Comparison of ENCODE assay signal across 17 cellular contexts in the genomic region with DNA sequence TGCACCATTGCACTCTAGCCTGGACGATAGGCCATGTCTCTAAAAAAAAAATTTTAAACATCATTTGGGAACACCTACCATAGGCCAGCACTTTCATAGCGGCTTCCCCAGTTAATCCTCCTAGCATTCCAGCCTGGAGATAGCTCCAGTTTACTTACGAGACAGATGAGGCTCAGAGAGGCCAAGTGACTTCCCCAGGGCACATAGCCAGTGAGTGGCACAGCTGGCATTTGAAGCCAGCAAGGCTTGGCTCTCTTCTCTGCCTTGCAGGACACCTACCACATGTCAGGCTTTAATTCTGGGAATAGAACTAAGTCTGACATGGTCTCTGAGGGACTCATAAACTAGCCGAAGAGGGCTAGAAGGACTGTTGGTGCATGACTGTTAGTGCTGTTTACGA. TPM values are rescaled to one million over a fixed set of nuclear protein-coding genes. Genes with fewer than 3 reads are reported as not detected.
DNase-seq lines count a peak whose midpoint lies in the region; ATAC-seq, FAIRE-seq and TF ChIP-seq lines count a peak whose summit lies in the region.
"Had no signal": no experiment of that assay in that cellular context is flagged by ENCODE, and none has a peak within 500 bp of the region (broad histone marks: within the 10 kb centered on the region; RNA-seq: fewer than 3 reads in every experiment).

No MANE protein-coding gene starts in this region.

- intact Hi-C loops in right lobe of liver (cut with DNase I) (no loop called here), HepG2 (cut with micrococcal nuclease; ENCODE audit: unreplicated experiment) (no loop called here)

- H3K27me3 ChIP-seq in right lobe of liver (no peaks in the 10 kb centered on the region), HepG2 (ENCODE audit: control insufficient read depth in 1 of 2, insufficient read depth in 2 of 2, low read length in 2 of 2) (no peaks in the 10 kb centered on the region), neural progenitor cell (no peaks in the 10 kb centered on the region), GM23248 (replicated peaks; ENCODE audit: insufficient read depth) (no peaks in the 10 kb centered on the region)
- H3K27me3 ChIP-seq: Peyer's patch had no signal

- POLR2A ChIA-PET in HepG2 (lab: Yijun Ruan, JAX) = interaction anchor here (1.1 kb wide), 1 partner anchor 32 kb away, joined by 3 read pairs; no protein-coding TSS in a partner anchor

- no peak overlapping the region for H3K4me3 ChIP-seq in right lobe of liver
- no peak overlapping the region for H3K4me3 ChIP-seq in HepG2 (replicated peaks in 1 of 3; ENCODE audit: insufficient read depth in 1 of 3, low read depth in 2 of 3, low read length in 3 of 3)
- no peak overlapping the region for H3K4me3 ChIP-seq in neural progenitor cell
- no peak overlapping the region for H3K4me3 ChIP-seq in GM23248
- H3K4me3 ChIP-seq: A549, GM12878, Peyer's patch had no signal

- CTCF ChIA-PET in HepG2 (lab: Yijun Ruan, JAX; ENCODE audit: low intra/inter-chr PET ratio, low total read pairs) = no interaction called here

- H3K4me3 Mint-ChIP-seq in neural progenitor cell = no peak overlapping the region
- H3K4me3 Mint-ChIP-seq: CD4-positive, CD25-positive, alpha-beta regulatory T cell had no signal

- H3K27ac Mint-ChIP-seq in neural progenitor cell = peak overlapping the region; percentile 8

- H3K4me1 ChIP-seq in right lobe of liver (no peaks in the 10 kb centered on the region), HepG2 (ENCODE audit: insufficient read depth, low read length) (peaks cover 9% of the 10 kb centered on the region), neural progenitor cell (peaks cover 15% of the 10 kb centered on the region), GM23248 (ENCODE audit: insufficient read depth) (peaks cover 10% of the 10 kb centered on the region)

- no peak overlapping the region for H3K4me2 ChIP-seq in HepG2 (ENCODE audit: low read depth, low read length)
- no peak overlapping the region for H3K4me2 ChIP-seq in neural progenitor cell
- H3K4me2 ChIP-seq in GM23248 (ENCODE audit: unreplicated experiment) = no peak overlapping the region
- H3K4me2 ChIP-seq: A549 had no signal

- no peak for TF ChIP-seq EP300 in HepG2 (IDR thresholded peaks at IDR 0.05; ENCODE audit: low read depth in 2 of 2, low read length in 2 of 2)
- TF ChIP-seq EP300 in HepG2 (CRISPR knock-in tag; IDR thresholded peaks at IDR 0.05; ENCODE audit: borderline replicate concordance) = no peak

- H3K9me2 ChIP-seq in GM23248 (ENCODE audit: insufficient read depth) = no peaks in the 10 kb centered on the region

- peak in 2 of 3 donors; percentile 2 to 7 for DNase-seq in right lobe of liver
- DNase-seq in HepG2 (ENCODE audit: low spot score) = no peak
- no peak for DNase-seq in neural progenitor cell (ENCODE audit: low spot score)
- DNase-seq in GM23248 = no peak
- no peak for DNase-seq in stimulated activated CD4-positive, alpha-beta T cell treated with anti-CD3 and anti-CD28 coated beads, Interleukin-4, amount 100 ng/mL, for 24 hours
- DNase-seq: CD4-positive, CD25-positive, alpha-beta regulatory T cell; DMS53; NCI-H1417; NCI-H2029; NCI-H510A treated with DMSO at 0.1 percent for 48 hours; Peyer's patch; Right ventricle myocardium superior had no signal

- TF ChIP-seq POLR2A in right lobe of liver (IDR thresholded peaks at IDR 0.05) = no peak
- no peak for TF ChIP-seq POLR2A in HepG2 (IDR thresholded peaks at IDR 0.05; ENCODE audit: insufficient read depth in 1 of 2, low read depth in 2 of 2, low read length in 2 of 2)

- H3K9me3 ChIP-seq in right lobe of liver (no peaks in the 10 kb centered on the region), HepG2 (ENCODE audit: low read length) (no peaks in the 10 kb centered on the region), neural progenitor cell (ENCODE audit: low read depth) (no peaks in the 10 kb centered on the region), GM23248 (ENCODE audit: low read depth) (no peaks in the 10 kb centered on the region)
- H3K9me3 ChIP-seq: A549, Peyer's patch had no signal

- H3K9ac ChIP-seq in HepG2 (ENCODE audit: insufficient read depth, low read depth, low read length) = no peak overlapping the region
- H3K9ac ChIP-seq in neural progenitor cell = no peak overlapping the region
- no peak overlapping the region for H3K9ac ChIP-seq in GM23248

- H3K4me1 Mint-ChIP-seq in neural progenitor cell = peaks cover 17% of the 10 kb centered on the region

- no peak for TF ChIP-seq RAD21 in HepG2 (CRISPR knock-in tag; IDR thresholded peaks at IDR 0.05)

- no peaks in the 10 kb centered on the region for H3K9me3 Mint-ChIP-seq in neural progenitor cell
- H3K9me3 Mint-ChIP-seq: CD4-positive, CD25-positive, alpha-beta regulatory T cell had no signal

- BruUV-seq in HepG2 (replicated peaks; lab: Mats Ljungman, UMichigan) = no TSS peak

- no peak for FAIRE-seq in HepG2 (lab: Jason Lieb, UNC)
- FAIRE-seq: A549, GM12878, GM19239 had no signal

- H3K27ac ChIP-seq in right lobe of liver (no peak overlapping the region), HepG2 (ENCODE audit: extremely low read length, insufficient read depth, low read length) (no peak overlapping the region), neural progenitor cell (no peak overlapping the region), GM23248 (no peak overlapping the region)
- H3K27ac ChIP-seq: A549 had no signal

- no peak for ATAC-seq in right lobe of liver
- no peak for ATAC-seq in HepG2
- ATAC-seq in HG03175 (IDR thresholded peaks at IDR 0.05; ENCODE audit: unreplicated experiment) = no peak
- ATAC-seq: A549, GM12878, HCT116 had no signal

- peaks cover 0 to 55% (median 19%) of the 10 kb centered on the region in 4 donors for H3K36me3 ChIP-seq in right lobe of liver
- peaks cover 4 to 11% of the 10 kb centered on the region in 2 experiments; a peak in 3 of 5 replicates for H3K36me3 ChIP-seq in HepG2 (replicated peaks in 1 of 2; ENCODE audit: control insufficient read depth in 1 of 2, insufficient read depth in 2 of 2, low read length in 2 of 2)
- no peaks in the 10 kb centered on the region for H3K36me3 ChIP-seq in neural progenitor cell
- no peaks in the 10 kb centered on the region for H3K36me3 ChIP-seq in GM23248 (ENCODE audit: low read depth)

- in situ Hi-C loops in HepG2 (cut with HindIII; ENCODE audit: extremely low pct_ligation_motif_present, low pct_unique_long_range_greater_than_20kb) (no loop called here), GM23248 (cut with MboI) (no loop called here)

- H3K36me3 Mint-ChIP-seq in neural progenitor cell = peaks cover 10% of the 10 kb centered on the region

- H3K79me2 ChIP-seq in HepG2 (ENCODE audit: insufficient read depth, low read length) = no peaks in the 10 kb centered on the region
- H3K79me2 ChIP-seq in neural progenitor cell (ENCODE audit: low read depth) = no peaks in the 10 kb centered on the region
- H3K79me2 ChIP-seq in GM23248 (ENCODE audit: insufficient read depth) = peaks cover 20% of the 10 kb centered on the region

- H3F3A ChIP-seq in neural progenitor cell (ENCODE audit: low read depth) (peaks cover 21% of the 10 kb centered on the region), GM23248 (ENCODE audit: insufficient read depth) (no peaks in the 10 kb centered on the region; the same call in 1 of the 2 replicates)

- peaks cover 2% of the 10 kb centered on the region for H3K27me3 Mint-ChIP-seq in neural progenitor cell (ENCODE audit: insufficient read depth, low read depth)
- H3K27me3 Mint-ChIP-seq: CD4-positive, CD25-positive, alpha-beta regulatory T cell had no signal

- H2AFZ ChIP-seq in HepG2 (ENCODE audit: low read length) = no peak overlapping the region
- H2AFZ ChIP-seq in neural progenitor cell (replicated peaks) = no peak overlapping the region
- H2AFZ ChIP-seq in GM23248 = no peak overlapping the region

- 89% methylated on average over 5 of the region's 5 CpGs for WGBS in right lobe of liver (ENCODE audit: insufficient coverage, low coverage, low lambda C conversion rate, missing lambda C conversion rate)
- 98% methylated on average over 5 of the region's 5 CpGs for WGBS in HepG2 (ENCODE audit: low lambda C conversion rate)
- 81 to 84% methylated on average over 5 of the region's 5 CpGs for WGBS in GM23248 (ENCODE audit: low coverage in 1 of 2, low lambda C conversion rate in 2 of 2, missing lambda C conversion rate in 2 of 2), 2 experiments

- no peak for TF ChIP-seq CTCF in right lobe of liver (IDR thresholded peaks at IDR 0.05)
- TF ChIP-seq CTCF in HepG2 (CRISPR knock-in tag; IDR thresholded peaks at IDR 0.05) = no peak
- TF ChIP-seq CTCF in neural progenitor cell (IDR thresholded peaks at IDR 0.05) = no peak

- H4K20me1 ChIP-seq in HepG2 (ENCODE audit: insufficient read depth, low read length) = no peaks in the 10 kb centered on the region
- H4K20me1 ChIP-seq in neural progenitor cell (ENCODE audit: low read depth) = no peaks in the 10 kb centered on the region
- H4K20me1 ChIP-seq in GM23248 (ENCODE audit: insufficient read depth) = no peaks in the 10 kb centered on the region

RNA-seq across cellular contexts. Expression of a gene that starts 4.9 kb away (rescaled TPM):
- total RNA-seq in right lobe of liver (100 to 1,000 TPM in 4 of 6 experiments, 10 to 100 TPM in 2; 41.2 to 158 (median 112) TPM), HepG2 (2016; rRNA removed; fragmentation: Illumina TruSeq; extraction: Trizol) (75.4 and 93.7 TPM in 2 replicates), neural progenitor cell (ENCODE audit: low replicate concordance) (24.5 and 34.0 TPM in 2 replicates)
- total RNA-seq in HepG2 (2016; cell fraction: cytosol; rRNA removed; fragmentation: Illumina TruSeq; extraction: Trizol; ENCODE audit: low read depth) = 15.8 and 16.5 TPM in 2 replicates
- total RNA-seq in HepG2 (2016; cell fraction: insoluble cytoplasmic fraction; rRNA removed; fragmentation: Illumina TruSeq; extraction: Trizol) = 83.7 and 102 TPM in 2 replicates
- total RNA-seq in HepG2 (2016; cell fraction: membrane; rRNA removed; fragmentation: Illumina TruSeq; extraction: Trizol) = 20.1 and 22.3 TPM in 2 replicates
- total RNA-seq in HepG2 (2016; cell fraction: nucleus; rRNA removed; fragmentation: Illumina TruSeq; extraction: Trizol) = 36.8 and 37.1 TPM in 2 replicates
- polyA plus RNA-seq in HepG2 (2011; rRNA removed) (12.6 and 14.1 TPM in 2 replicates), GM23248 (2016; fragmentation: Nextera tagmentation; extraction: Ambion mirVana) (1,454 and 1,484 TPM in 2 replicates)
- 11.6 and 11.8 TPM in 2 replicates for polyA plus RNA-seq in HepG2 (2011; cell fraction: cytosol; rRNA removed)
- polyA plus RNA-seq in HepG2 (2011; cell fraction: nucleus; rRNA removed) = 25.0 and 34.5 TPM in 2 replicates
- 3.6 and 5.8 TPM in 2 replicates for polyA plus RNA-seq in HepG2 (2012)
- polyA plus RNA-seq in HepG2 (2016; cell fraction: cytosol; fragmentation: Illumina TruSeq; extraction: Trizol; ENCODE audit: low read depth) = 19.4 and 20.0 TPM in 2 replicates
- 110 TPM in 2 replicates for polyA plus RNA-seq in HepG2 (2016; cell fraction: insoluble cytoplasmic fraction; fragmentation: Illumina TruSeq; extraction: Trizol; ENCODE audit: low read depth)
- polyA plus RNA-seq in HepG2 (2016; cell fraction: membrane; fragmentation: Illumina TruSeq; extraction: Trizol; ENCODE audit: low read depth) = 20.4 and 20.8 TPM in 2 replicates
- polyA plus RNA-seq in HepG2 (2016; cell fraction: nucleus; fragmentation: Illumina TruSeq; extraction: Trizol; ENCODE audit: insufficient read depth, low read depth) = 55.4 and 61.9 TPM in 2 replicates
- polyA minus RNA-seq in HepG2 (2011; rRNA and poly(A)+ RNA removed; ENCODE audit: low replicate concordance) = 1.5 and 8.0 TPM in 2 replicates
- 2.4 and 3.3 TPM in 2 replicates for polyA minus RNA-seq in HepG2 (2011; cell fraction: cytosol; rRNA and poly(A)+ RNA removed)
- polyA minus RNA-seq in HepG2 (2011; cell fraction: nucleus; rRNA and poly(A)+ RNA removed) = 5.0 and 7.5 TPM in 2 replicates
- total RNA-seq in GM23248 (2014; rRNA removed; shearing (Covaris generic)) = 2,401 and 2,613 TPM in 2 replicates

RNA-seq across cellular contexts. Expression of a gene that starts 15.7 kb away (rescaled TPM):
- total RNA-seq in right lobe of liver = 10 to 100 TPM; 24.6 to 49.9 (median 35.5) TPM
- total RNA-seq in HepG2 (2016; rRNA removed; fragmentation: Illumina TruSeq; extraction: Trizol) = 6.8 and 11.5 TPM in 2 replicates
- total RNA-seq in HepG2 (2016; cell fraction: cytosol; rRNA removed; fragmentation: Illumina TruSeq; extraction: Trizol; ENCODE audit: low read depth) = 8.7 and 10.3 TPM in 2 replicates
- total RNA-seq in HepG2 (2016; cell fraction: insoluble cytoplasmic fraction; rRNA removed; fragmentation: Illumina TruSeq; extraction: Trizol) = 6.4 and 12.0 TPM in 2 replicates
- 8.6 and 9.5 TPM in 2 replicates for total RNA-seq in HepG2 (2016; cell fraction: membrane; rRNA removed; fragmentation: Illumina TruSeq; extraction: Trizol)
- total RNA-seq in HepG2 (2016; cell fraction: nucleus; rRNA removed; fragmentation: Illumina TruSeq; extraction: Trizol) = 15.6 and 17.2 TPM in 2 replicates
- 26.8 and 28.0 TPM in 2 replicates for polyA plus RNA-seq in HepG2 (2011; rRNA removed)
- 10.5 and 14.3 TPM in 2 replicates for polyA plus RNA-seq in HepG2 (2011; cell fraction: cytosol; rRNA removed)
- polyA plus RNA-seq in HepG2 (2011; cell fraction: nucleus; rRNA removed) = 82.0 and 109 TPM in 2 replicates
- 15.1 and 15.4 TPM in 2 replicates for polyA plus RNA-seq in HepG2 (2012)
- polyA plus RNA-seq in HepG2 (2016; cell fraction: cytosol; fragmentation: Illumina TruSeq; extraction: Trizol; ENCODE audit: low read depth) = 1.9 and 2.2 TPM in 2 replicates
- 7.8 and 8.9 TPM in 2 replicates for polyA plus RNA-seq in HepG2 (2016; cell fraction: insoluble cytoplasmic fraction; fragmentation: Illumina TruSeq; extraction: Trizol; ENCODE audit: low read depth)
- 6.0 and 6.6 TPM in 2 replicates for polyA plus RNA-seq in HepG2 (2016; cell fraction: membrane; fragmentation: Illumina TruSeq; extraction: Trizol; ENCODE audit: low read depth)
- 24.9 and 26.7 TPM in 2 replicates for polyA plus RNA-seq in HepG2 (2016; cell fraction: nucleus; fragmentation: Illumina TruSeq; extraction: Trizol; ENCODE audit: insufficient read depth, low read depth)
- polyA minus RNA-seq in HepG2 (2011; rRNA and poly(A)+ RNA removed; ENCODE audit: low replicate concordance) = 25.1 and 71.4 TPM in 2 replicates
- 11.7 and 19.1 TPM in 2 replicates for polyA minus RNA-seq in HepG2 (2011; cell fraction: cytosol; rRNA and poly(A)+ RNA removed)
- 32.3 and 34.8 TPM in 2 replicates for polyA minus RNA-seq in HepG2 (2011; cell fraction: nucleus; rRNA and poly(A)+ RNA removed)
- 13.3 and 20.5 TPM in 2 replicates for total RNA-seq in neural progenitor cell (ENCODE audit: low replicate concordance)
- 15.7 TPM in 2 replicates for total RNA-seq in GM23248 (2014; rRNA removed; shearing (Covaris generic))
- polyA plus RNA-seq in GM23248 (2016; fragmentation: Nextera tagmentation; extraction: Ambion mirVana) = 11.6 and 13.1 TPM in 2 replicates

RNA-seq across cellular contexts. Expression of a gene that starts 37.6 kb away (rescaled TPM):
- total RNA-seq in right lobe of liver = 10 to 100 TPM; 19.3 to 28.5 (median 25.8) TPM
- 6.8 and 13.8 TPM in 2 replicates for total RNA-seq in HepG2 (2016; rRNA removed; fragmentation: Illumina TruSeq; extraction: Trizol)
- 7.8 and 8.9 TPM in 2 replicates for total RNA-seq in HepG2 (2016; cell fraction: cytosol; rRNA removed; fragmentation: Illumina TruSeq; extraction: Trizol; ENCODE audit: low read depth)
- total RNA-seq in HepG2 (2016; cell fraction: insoluble cytoplasmic fraction; rRNA removed; fragmentation: Illumina TruSeq; extraction: Trizol) = 8.1 and 12.0 TPM in 2 replicates
- total RNA-seq in HepG2 (2016; cell fraction: membrane; rRNA removed; fragmentation: Illumina TruSeq; extraction: Trizol) = 6.1 and 6.3 TPM in 2 replicates
- total RNA-seq in HepG2 (2016; cell fraction: nucleus; rRNA removed; fragmentation: Illumina TruSeq; extraction: Trizol) = 16.5 and 17.3 TPM in 2 replicates
- 13.4 and 14.4 TPM in 2 replicates for polyA plus RNA-seq in HepG2 (2011; rRNA removed)
- polyA plus RNA-seq in HepG2 (2011; cell fraction: cytosol; rRNA removed) = 6.8 and 10.0 TPM in 2 replicates
- polyA plus RNA-seq in HepG2 (2011; cell fraction: nucleus; rRNA removed) = 63.6 and 86.3 TPM in 2 replicates
- polyA plus RNA-seq in HepG2 (2012) = 4.8 and 7.7 TPM in 2 replicates
- polyA plus RNA-seq in HepG2 (2016; cell fraction: cytosol; fragmentation: Illumina TruSeq; extraction: Trizol; ENCODE audit: low read depth) = 1.6 and 1.8 TPM in 2 replicates
- polyA plus RNA-seq in HepG2 (2016; cell fraction: insoluble cytoplasmic fraction; fragmentation: Illumina TruSeq; extraction: Trizol; ENCODE audit: low read depth) = 7.1 and 8.6 TPM in 2 replicates
- 3.0 and 4.2 TPM in 2 replicates for polyA plus RNA-seq in HepG2 (2016; cell fraction: membrane; fragmentation: Illumina TruSeq; extraction: Trizol; ENCODE audit: low read depth)
- 59.8 and 63.8 TPM in 2 replicates for polyA plus RNA-seq in HepG2 (2016; cell fraction: nucleus; fragmentation: Illumina TruSeq; extraction: Trizol; ENCODE audit: insufficient read depth, low read depth)
- 16.5 and 37.7 TPM in 2 replicates for polyA minus RNA-seq in HepG2 (2011; rRNA and poly(A)+ RNA removed; ENCODE audit: low replicate concordance)
- 3.3 and 6.0 TPM in 2 replicates for polyA minus RNA-seq in HepG2 (2011; cell fraction: cytosol; rRNA and poly(A)+ RNA removed)
- 13.0 and 13.4 TPM in 2 replicates for polyA minus RNA-seq in HepG2 (2011; cell fraction: nucleus; rRNA and poly(A)+ RNA removed)
- 14.2 and 36.6 TPM in 2 replicates for total RNA-seq in neural progenitor cell (ENCODE audit: low replicate concordance)
- 58.8 and 68.7 TPM in 2 replicates for total RNA-seq in GM23248 (2014; rRNA removed; shearing (Covaris generic))
- polyA plus RNA-seq in GM23248 (2016; fragmentation: Nextera tagmentation; extraction: Ambion mirVana) = 29.7 and 31.6 TPM in 2 replicates

RNA-seq across cellular contexts. Expression of a gene that starts 38.2 kb away (rescaled TPM):
- 1 to 10 TPM; 5.6 to 9.4 (median 7.3) TPM for total RNA-seq in right lobe of liver
- 10.7 and 12.4 TPM in 2 replicates for total RNA-seq in HepG2 (2016; rRNA removed; fragmentation: Illumina TruSeq; extraction: Trizol)
- 4.7 and 5.5 TPM in 2 replicates for total RNA-seq in HepG2 (2016; cell fraction: cytosol; rRNA removed; fragmentation: Illumina TruSeq; extraction: Trizol; ENCODE audit: low read depth)
- total RNA-seq in HepG2 (2016; cell fraction: insoluble cytoplasmic fraction; rRNA removed; fragmentation: Illumina TruSeq; extraction: Trizol) = 10.0 and 10.5 TPM in 2 replicates
- total RNA-seq in HepG2 (2016; cell fraction: membrane; rRNA removed; fragmentation: Illumina TruSeq; extraction: Trizol) = 8.0 and 9.2 TPM in 2 replicates
- 11.2 and 11.4 TPM in 2 replicates for total RNA-seq in HepG2 (2016; cell fraction: nucleus; rRNA removed; fragmentation: Illumina TruSeq; extraction: Trizol)
- polyA plus RNA-seq in HepG2 (2011; rRNA removed) = 12.6 and 12.8 TPM in 2 replicates
- 5.0 and 8.9 TPM in 2 replicates for polyA plus RNA-seq in HepG2 (2011; cell fraction: cytosol; rRNA removed)
- 20.8 and 21.2 TPM in 2 replicates for polyA plus RNA-seq in HepG2 (2011; cell fraction: nucleus; rRNA removed)
- 9.1 and 10.6 TPM in 2 replicates for polyA plus RNA-seq in HepG2 (2012)
- 2.7 and 3.1 TPM in 2 replicates for polyA plus RNA-seq in HepG2 (2016; cell fraction: cytosol; fragmentation: Illumina TruSeq; extraction: Trizol; ENCODE audit: low read depth)
- polyA plus RNA-seq in HepG2 (2016; cell fraction: insoluble cytoplasmic fraction; fragmentation: Illumina TruSeq; extraction: Trizol; ENCODE audit: low read depth) = 10.6 and 13.7 TPM in 2 replicates
- 4.7 and 5.8 TPM in 2 replicates for polyA plus RNA-seq in HepG2 (2016; cell fraction: membrane; fragmentation: Illumina TruSeq; extraction: Trizol; ENCODE audit: low read depth)
- 26.2 and 27.4 TPM in 2 replicates for polyA plus RNA-seq in HepG2 (2016; cell fraction: nucleus; fragmentation: Illumina TruSeq; extraction: Trizol; ENCODE audit: insufficient read depth, low read depth)
- polyA minus RNA-seq in HepG2 (2011; rRNA and poly(A)+ RNA removed; ENCODE audit: low replicate concordance) = 20.7 and 43.7 TPM in 2 replicates
- polyA minus RNA-seq in HepG2 (2011; cell fraction: cytosol; rRNA and poly(A)+ RNA removed) = 10.5 and 12.9 TPM in 2 replicates
- 18.7 and 20.5 TPM in 2 replicates for polyA minus RNA-seq in HepG2 (2011; cell fraction: nucleus; rRNA and poly(A)+ RNA removed)
- total RNA-seq in neural progenitor cell (ENCODE audit: low replicate concordance) = 20.9 and 43.6 TPM in 2 replicates
- total RNA-seq in GM23248 (2014; rRNA removed; shearing (Covaris generic)) = 5.8 and 13.9 TPM in 2 replicates
- polyA plus RNA-seq in GM23248 (2016; fragmentation: Nextera tagmentation; extraction: Ambion mirVana) = 11.3 and 12.6 TPM in 2 replicates

RNA-seq across cellular contexts. Expression of a gene that starts 50.2 kb away (rescaled TPM):
- total RNA-seq in right lobe of liver = 10 to 100 TPM; 22.2 to 39.1 (median 29.3) TPM
- 104 and 178 TPM in 2 replicates for total RNA-seq in HepG2 (2016; rRNA removed; fragmentation: Illumina TruSeq; extraction: Trizol)
- total RNA-seq in HepG2 (2016; cell fraction: cytosol; rRNA removed; fragmentation: Illumina TruSeq; extraction: Trizol; ENCODE audit: low read depth) = 34.4 and 37.3 TPM in 2 replicates
- 107 and 164 TPM in 2 replicates for total RNA-seq in HepG2 (2016; cell fraction: insoluble cytoplasmic fraction; rRNA removed; fragmentation: Illumina TruSeq; extraction: Trizol)
- 37.1 and 43.1 TPM in 2 replicates for total RNA-seq in HepG2 (2016; cell fraction: membrane; rRNA removed; fragmentation: Illumina TruSeq; extraction: Trizol)
- 42.3 and 46.9 TPM in 2 replicates for total RNA-seq in HepG2 (2016; cell fraction: nucleus; rRNA removed; fragmentation: Illumina TruSeq; extraction: Trizol)
- 27.0 and 28.8 TPM in 2 replicates for polyA plus RNA-seq in HepG2 (2011; rRNA removed)
- 21.8 and 24.3 TPM in 2 replicates for polyA plus RNA-seq in HepG2 (2011; cell fraction: cytosol; rRNA removed)
- polyA plus RNA-seq in HepG2 (2011; cell fraction: nucleus; rRNA removed) = 15.1 and 15.4 TPM in 2 replicates
- 23.9 and 26.9 TPM in 2 replicates for polyA plus RNA-seq in HepG2 (2012)
- 2.7 and 3.0 TPM in 2 replicates for polyA plus RNA-seq in HepG2 (2016; cell fraction: cytosol; fragmentation: Illumina TruSeq; extraction: Trizol; ENCODE audit: low read depth)
- polyA plus RNA-seq in HepG2 (2016; cell fraction: insoluble cytoplasmic fraction; fragmentation: Illumina TruSeq; extraction: Trizol; ENCODE audit: low read depth) = 70.7 and 75.2 TPM in 2 replicates
- polyA plus RNA-seq in HepG2 (2016; cell fraction: membrane; fragmentation: Illumina TruSeq; extraction: Trizol; ENCODE audit: low read depth) = 12.5 and 14.8 TPM in 2 replicates
- 26.9 and 30.3 TPM in 2 replicates for polyA plus RNA-seq in HepG2 (2016; cell fraction: nucleus; fragmentation: Illumina TruSeq; extraction: Trizol; ENCODE audit: insufficient read depth, low read depth)
- polyA minus RNA-seq in HepG2 (2011; rRNA and poly(A)+ RNA removed; ENCODE audit: low replicate concordance) = 84.0 and 119 TPM in 2 replicates
- polyA minus RNA-seq in HepG2 (2011; cell fraction: cytosol; rRNA and poly(A)+ RNA removed) = 68.8 and 69.8 TPM in 2 replicates
- polyA minus RNA-seq in HepG2 (2011; cell fraction: nucleus; rRNA and poly(A)+ RNA removed) = 42.0 and 56.1 TPM in 2 replicates
- 161 and 203 TPM in 2 replicates for total RNA-seq in neural progenitor cell (ENCODE audit: low replicate concordance)
- total RNA-seq in GM23248 (2014; rRNA removed; shearing (Covaris generic)) = 124 and 140 TPM in 2 replicates
- 116 and 120 TPM in 2 replicates for polyA plus RNA-seq in GM23248 (2016; fragmentation: Nextera tagmentation; extraction: Ambion mirVana)

Comparison
In these comparisons a context has a peak if more than half of its experiments do, and no peak if none do; other contexts are left out.
1. DNase-seq: peak in right lobe of liver (2 of 3); none in HepG2 (single experiment), neural progenitor cell (single experiment), GM23248 (single experiment) and stimulated activated CD4-positive, alpha-beta T cell treated with anti-CD3 and anti-CD28 coated beads, Interleukin-4, amount 100 ng/mL, for 24 hours (single experiment).
2. RNA of a gene that starts 4.9 kb away (total RNA-seq): 2,401 to 2,613 TPM in GM23248; 41.2 to 158 TPM in right lobe of liver, 15.8 to 102 TPM in HepG2 and 24.5 to 34.0 TPM in neural progenitor cell; every median in the first group is over 10 times any median in the second.